Comparison of ENCODE assay signal across 18 cellular contexts in the genomic region with DNA sequence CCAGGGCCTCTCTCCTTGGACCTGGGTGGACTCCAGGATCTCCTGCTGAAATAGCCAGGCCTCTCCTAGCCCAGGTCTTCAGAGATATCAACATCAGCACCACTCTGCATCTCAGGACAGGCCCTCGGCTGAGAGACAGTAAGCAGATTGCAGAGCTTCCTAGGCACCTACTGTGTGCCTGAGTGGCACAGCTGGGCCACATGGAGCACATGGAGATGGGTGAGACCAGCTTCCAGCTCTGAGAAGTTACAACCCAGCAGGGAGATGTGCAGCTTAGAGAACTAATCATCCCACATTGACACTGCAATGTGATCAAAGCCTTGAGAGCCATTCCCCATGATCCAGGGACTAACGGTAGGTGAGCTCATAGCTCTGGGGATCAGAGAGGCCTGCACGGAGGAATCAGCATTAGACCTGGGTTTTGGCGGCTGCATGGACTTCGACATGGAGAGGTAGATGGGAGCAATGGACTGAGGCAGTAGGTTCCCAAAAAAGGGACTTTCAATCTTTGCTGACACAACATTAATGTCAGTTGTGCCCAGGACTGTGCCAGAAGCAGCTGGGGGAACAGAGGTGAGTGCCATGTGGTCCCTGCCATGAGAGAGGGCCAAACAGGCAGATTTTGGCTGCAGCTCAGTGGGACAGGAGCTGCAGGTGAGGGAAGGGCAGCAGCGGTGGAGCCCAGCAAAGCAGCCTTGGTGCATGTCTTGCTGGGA.
DNase-seq lines count a peak whose midpoint lies in the region; ATAC-seq, FAIRE-seq and TF ChIP-seq lines count a peak whose summit lies in the region.
"Had no signal": no experiment of that assay in that cellular context is flagged by ENCODE, and none has a peak within 500 bp of the region (broad histone marks: within the 10 kb centered on the region; RNA-seq: fewer than 3 reads in every experiment).

No MANE protein-coding gene starts in this region.

- H2AK5ac ChIP-seq in neuronal stem cell (ENCODE audit: low read depth, low read length), result no peak overlapping the region

- no peaks in the 10 kb centered on the region for H3K79me2 ChIP-seq in GM23338 (replicated peaks; ENCODE audit: insufficient read depth)
- H3K79me2 ChIP-seq in SK-N-SH (ENCODE audit: insufficient read depth), result no peaks in the 10 kb centered on the region

- H3K4me1 ChIP-seq in GM23338 (ENCODE audit: insufficient read depth), result peaks cover 11% of the 10 kb centered on the region
- peaks cover 6 to 11% of the 10 kb centered on the region in 2 experiments; a peak in 2 of 4 replicates for H3K4me1 ChIP-seq in SK-N-SH (ENCODE audit: control insufficient read depth in 1 of 2, insufficient read depth in 2 of 2, low read depth in 1 of 2, low read length in 1 of 2)
- H3K4me1 ChIP-seq in neuronal stem cell (ENCODE audit: control insufficient read depth in 2 of 2, insufficient read depth in 1 of 2, low read depth in 1 of 2, low read length in 2 of 2), result peaks cover 8 to 10% of the 10 kb centered on the region in 2 donors
- peaks cover 11% of the 10 kb centered on the region for H3K4me1 ChIP-seq in foreskin keratinocyte

- H3K27me3 Mint-ChIP-seq in GM23338 (ENCODE audit: insufficient read depth, low read depth, poor library complexity), result peaks cover 61% of the 10 kb centered on the region
- peaks cover 26% of the 10 kb centered on the region for H3K27me3 Mint-ChIP-seq in glutamatergic neuron (ENCODE audit: unreplicated experiment)

- CTCF ChIA-PET in SK-N-SH (lab: Yijun Ruan, JAX), result interaction anchor here (1.2 to 22.8 kb wide), 6 partner anchors 11 to 536 kb away, joined by 3 to 175 read pairs (median 6); no protein-coding TSS in a partner anchor

- TF ChIP-seq EP300 in SK-N-SH (IDR thresholded peaks at IDR 0.05; ENCODE audit: borderline replicate concordance in 1 of 2, low read depth in 1 of 2, low read length in 1 of 2), result no peak

- H3K36me3 Mint-ChIP-seq in GM23338 (ENCODE audit: low read depth) (no peaks in the 10 kb centered on the region; the same call in 2 of the 3 replicates), glutamatergic neuron (ENCODE audit: unreplicated experiment) (no peaks in the 10 kb centered on the region)

- DNase-seq in GM23338 (ENCODE audit: low spot score) (no peak), SK-N-SH (no peak), glutamatergic neuron (no peak), neuronal stem cell (ENCODE audit: low spot score) (no peak), foreskin keratinocyte (no peak), RCC 7860 (ENCODE audit: low spot score) (no peak)
- no peak for DNase-seq in stimulated activated CD4-positive, alpha-beta T cell treated with anti-CD3 and anti-CD28 coated beads, Interleukin-15, amount 100 ng/mL, for 24 hours
- DNase-seq: activated CD8-positive, alpha-beta memory T cell treated with anti-CD3 and anti-CD28 coated beads for 24 hours; activated gamma-delta T cell; esophagus squamous epithelium; left colon; NCI-H2081 treated with DMSO at 0.1 percent for 48 hours; NCI-H526 treated with DMSO at 0.1 percent for 48 hours; OCI-M1 had no signal

- H2BK5ac ChIP-seq in neuronal stem cell (ENCODE audit: low read length), result no peak overlapping the region

- H3F3A ChIP-seq in GM23338 (replicated peaks; ENCODE audit: low read depth) (peaks cover 4% of the 10 kb centered on the region; the same call in 1 of the 2 replicates), SK-N-SH (replicated peaks; ENCODE audit: insufficient read depth) (peaks cover 22% of the 10 kb centered on the region)

- no peak overlapping the region for H2BK120ac ChIP-seq in neuronal stem cell (ENCODE audit: low read depth, low read length)

- no peaks in the 10 kb centered on the region for H3K79me1 ChIP-seq in neuronal stem cell (ENCODE audit: low read depth, low read length)

- H2BK12ac ChIP-seq in neuronal stem cell (ENCODE audit: low read length), result no peak overlapping the region

- no peaks in the 10 kb centered on the region for H3K9me3 ChIP-seq in SK-N-SH
- H3K9me3 ChIP-seq in neuronal stem cell (replicated peaks in 1 of 2; ENCODE audit: control insufficient read depth in 2 of 2, insufficient read depth in 1 of 2, low read depth in 1 of 2, low read length in 2 of 2), result peaks cover 0 to 5% of the 10 kb centered on the region in 2 donors
- H3K9me3 ChIP-seq: esophagus squamous epithelium had no signal

- H4K8ac ChIP-seq in neuronal stem cell (ENCODE audit: low read depth, low read length), result no peak overlapping the region

- H3K9ac ChIP-seq in SK-N-SH (peak overlapping the region; percentile 10; the same call in 1 of the 2 replicates), neuronal stem cell (ENCODE audit: low read depth, low read length, poor library complexity) (no peak overlapping the region)
- H3K9ac ChIP-seq: BLaER1 treated with 17β-estradiol and CSF1 and Interleukin-3, amounts not matched to agents 10 nM and 100 nM had no signal

- peak overlapping the region; percentile 36 for H3K18ac ChIP-seq in neuronal stem cell (ENCODE audit: low read length)

- H3K27me3 ChIP-seq in GM23338 (ENCODE audit: insufficient read depth) (peaks cover 86% of the 10 kb centered on the region), SK-N-SH (ENCODE audit: insufficient read depth) (no peaks in the 10 kb centered on the region; the same call in 1 of the 2 replicates), neuronal stem cell (ENCODE audit: control insufficient read depth in 3 of 3, insufficient read depth in 3 of 3, low read depth in 1 of 3, low read length in 3 of 3) (peaks cover 27 to 93% (median 47%) of the 10 kb centered on the region in 3 experiments), foreskin keratinocyte (peaks cover 47% of the 10 kb centered on the region)

- no peak overlapping the region for H3K4ac ChIP-seq in neuronal stem cell (ENCODE audit: low read length)

- H2AFZ ChIP-seq in GM23338 (no peak overlapping the region), SK-N-SH (ENCODE audit: low read depth) (peak overlapping the region; percentile 4; the same call in 1 of the 2 replicates), neuronal stem cell (ENCODE audit: low read length) (no peak overlapping the region)

- peak overlapping the region; percentile 80 for H3K4me3 Mint-ChIP-seq in GM23338
- H3K4me3 Mint-ChIP-seq in glutamatergic neuron (ENCODE audit: unreplicated experiment), result peak overlapping the region; percentile 69

- H3K4me3 ChIP-seq in GM23338 (no peak overlapping the region), SK-N-SH (ENCODE audit: low read depth in 2 of 2, low read length in 1 of 2) (no peak overlapping the region), neuronal stem cell (ENCODE audit: low read length in 2 of 2) (no peak overlapping the region)
- H3K4me3 ChIP-seq: BLaER1 treated with 17β-estradiol and CSF1 and Interleukin-3, amounts not matched to agents 10 nM and 100 nM; esophagus squamous epithelium; SK-N-MC had no signal

- H4K20me1 ChIP-seq in GM23338 (replicated peaks; ENCODE audit: insufficient read depth) (no peaks in the 10 kb centered on the region), SK-N-SH (ENCODE audit: insufficient read depth) (no peaks in the 10 kb centered on the region)

- H2BK15ac ChIP-seq in neuronal stem cell (ENCODE audit: low read length), result no peak overlapping the region

- H3K27ac Mint-ChIP-seq in GM23338, result no peak overlapping the region
- peak overlapping the region; percentile 3 for H3K27ac Mint-ChIP-seq in glutamatergic neuron (ENCODE audit: unreplicated experiment)

- no peak overlapping the region for H4K91ac ChIP-seq in neuronal stem cell (ENCODE audit: low read depth, low read length, poor library complexity)

- WGBS in SK-N-SH (ENCODE audit: low lambda C conversion rate), result 95% methylated on average over 6 of the region's 6 CpGs
- WGBS in neuronal stem cell (ENCODE audit: extremely low coverage in 2 of 2, insufficient read length in 2 of 2, insufficient replicate concordance in 1 of 2), 2 donors, result no CpG with 5 or more reads among the region's 6 CpGs

- FAIRE-seq in RCC 7860 (lab: Jason Lieb, UNC), result no peak
- FAIRE-seq: HTR-8/SVneo had no signal

- H3K9me3 Mint-ChIP-seq in GM23338, result no peaks in the 10 kb centered on the region; the same call in 2 of the 3 replicates
- peaks cover 14% of the 10 kb centered on the region for H3K9me3 Mint-ChIP-seq in glutamatergic neuron (ENCODE audit: unreplicated experiment)

- ATAC-seq in GM23338 (no peak), foreskin keratinocyte (no peak)
- ATAC-seq: left colon had no signal

- TF ChIP-seq CTCF in GM23338 (conservative IDR thresholded peaks at IDR 0.05; ENCODE audit: low read depth in 2 of 2) (no peak), SK-N-SH (IDR thresholded peaks at IDR 0.05) (no peak), glutamatergic neuron (IDR thresholded peaks at IDR 0.05; ENCODE audit: partially characterized antibody, unreplicated experiment) (no peak), foreskin keratinocyte (conservative IDR thresholded peaks at IDR 0.05) (no peak)

- no peak overlapping the region for H3K23ac ChIP-seq in neuronal stem cell (ENCODE audit: low read depth, low read length, poor library complexity)

- H3K36me3 ChIP-seq in GM23338 (ENCODE audit: insufficient read depth) (no peaks in the 10 kb centered on the region), SK-N-SH (replicated peaks in 1 of 2; ENCODE audit: control insufficient read depth in 1 of 2, insufficient read depth in 2 of 2, low read length in 1 of 2) (no peaks in the 10 kb centered on the region), neuronal stem cell (replicated peaks in 1 of 2; ENCODE audit: control insufficient read depth in 2 of 2, insufficient read depth in 2 of 2, low read length in 2 of 2) (no peaks in the 10 kb centered on the region)
- H3K36me3 ChIP-seq: BLaER1 treated with 17β-estradiol and CSF1 and Interleukin-3, amounts not matched to agents 10 nM and 100 nM; brain microvascular endothelial cell; esophagus squamous epithelium had no signal

- POLR2A ChIA-PET in SK-N-SH (lab: Yijun Ruan, JAX), result no interaction called here

- H3K14ac ChIP-seq in neuronal stem cell (ENCODE audit: low read length), result no peak overlapping the region

- H3K4me1 Mint-ChIP-seq in GM23338, result peaks cover 32% of the 10 kb centered on the region
- H3K4me1 Mint-ChIP-seq in glutamatergic neuron (ENCODE audit: low read depth, unreplicated experiment), result peaks cover 19% of the 10 kb centered on the region

- H3K9me2 ChIP-seq in GM23338 (ENCODE audit: insufficient read depth) (peaks cover 4% of the 10 kb centered on the region; the same call in 1 of the 2 replicates), SK-N-SH (no peaks in the 10 kb centered on the region)

- no peak for TF ChIP-seq RAD21 in SK-N-SH (IDR thresholded peaks at IDR 0.05; ENCODE audit: low read length)

- H3K27ac ChIP-seq in GM23338 (ENCODE audit: low read depth) (no peak overlapping the region), SK-N-SH (ENCODE audit: low read depth in 2 of 2, low read length in 1 of 2) (peak overlapping the region in 1 of 2 experiments; percentile 86; a peak in 2 of 4 replicates), neuronal stem cell (replicated peaks; ENCODE audit: low read length) (no peak overlapping the region), foreskin keratinocyte (no peak overlapping the region)
- H3K27ac ChIP-seq: BLaER1 treated with 17β-estradiol and CSF1 and Interleukin-3, amounts not matched to agents 10 nM and 100 nM; brain microvascular endothelial cell; esophagus squamous epithelium; SK-N-MC had no signal

- H3K4me2 ChIP-seq in GM23338 (0 out of 2 replicates have a peak overlapping the region, but pooled peaks have one; percentile 98), SK-N-SH (peak overlapping the region; percentile 23), neuronal stem cell (ENCODE audit: insufficient read depth, low read length, poor library complexity, severe bottlenecking) (no peak overlapping the region)
